Comparison of ENCODE assay signal across 1 cellular context in genomic region chr21:36113647-36114428, GRCh38.
TF ChIP-seq lines count a peak whose summit lies in the region.

No MANE protein-coding gene starts in this region.

TF ChIP-seq in HepG2, 621 proteins besides CTCF, POLR2A, EP300 and RAD21 (continued from another document):
- TF ChIP-seq ZNF687 (CRISPR knock-in tag; IDR thresholded peaks at IDR 0.05) (peak; percentile 54; the same call in 1 of the 2 replicates), ELF3 (CRISPR knock-in tag; IDR thresholded peaks at IDR 0.05) (peak; percentile 13; the same call in 1 of the 2 replicates), ZNF616 (CRISPR knock-in tag; IDR thresholded peaks at IDR 0.05; ENCODE audit: low read depth) (no peak), CEBPG (CRISPR knock-in tag; IDR thresholded peaks at IDR 0.05) (peak; percentile 56; the same call in 1 of the 2 replicates), SAP130 (CRISPR knock-in tag; IDR thresholded peaks at IDR 0.05; ENCODE audit: low read depth) (peak; percentile 28), ZFP1 (CRISPR knock-in tag; IDR thresholded peaks at IDR 0.05) (no peak)
